Comparison of ENCODE assay signal across 22 cellular contexts in the genomic region with DNA sequence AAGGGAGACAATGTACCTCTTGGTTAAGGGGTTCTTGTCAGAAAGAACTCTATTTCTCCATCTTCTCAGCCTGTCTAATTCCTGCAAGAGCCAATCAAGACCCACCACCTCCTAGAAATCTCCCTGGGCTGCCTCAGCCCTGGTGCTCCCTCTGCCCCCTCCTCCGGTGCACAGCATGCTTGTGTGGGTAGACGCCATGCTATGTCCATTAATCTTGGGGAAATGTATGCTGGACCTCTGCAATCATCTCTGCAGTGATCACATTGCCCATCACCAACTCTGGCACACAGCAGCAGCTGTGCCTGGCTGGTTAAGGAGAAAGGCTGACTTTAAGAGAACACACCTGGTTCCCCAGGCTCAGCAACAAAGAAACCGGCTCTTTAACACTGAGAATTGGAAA. TPM values are rescaled to one million over a fixed set of nuclear protein-coding genes. Genes with fewer than 3 reads are reported as not detected.
DNase-seq lines count a peak whose midpoint lies in the region; ATAC-seq, FAIRE-seq and TF ChIP-seq lines count a peak whose summit lies in the region.
"Had no signal": no experiment of that assay in that cellular context is flagged by ENCODE, and none has a peak within 500 bp of the region (broad histone marks: within the 10 kb centered on the region; RNA-seq: fewer than 3 reads in every experiment).

No MANE protein-coding gene starts in this region.

- H2AFZ ChIP-seq in HepG2 (ENCODE audit: low read length), result no peak overlapping the region
- H2AFZ ChIP-seq: GM23338 had no signal

- H3K9me3 ChIP-seq in RWPE2 (ENCODE audit: severe bottlenecking), result no peaks in the 10 kb centered on the region
- H3K9me3 ChIP-seq in HepG2 (ENCODE audit: low read length), result no peaks in the 10 kb centered on the region
- no peaks in the 10 kb centered on the region for H3K9me3 ChIP-seq in spleen
- H3K9me3 ChIP-seq: SJSA1 had no signal

- H3K27me3 ChIP-seq in RWPE2 (ENCODE audit: insufficient read depth, poor library complexity, severe bottlenecking) (no peaks in the 10 kb centered on the region), HepG2 (ENCODE audit: control insufficient read depth in 1 of 2, insufficient read depth in 2 of 2, low read length in 2 of 2) (no peaks in the 10 kb centered on the region; a peak in 1 of 5 replicates), spleen (replicated peaks in 1 of 7) (peaks cover 0 to 15% (median 0%) of the 10 kb centered on the region in 7 donors), foreskin keratinocyte (no peaks in the 10 kb centered on the region)

- no peak overlapping the region for H3K9ac ChIP-seq in HepG2 (ENCODE audit: insufficient read depth, low read depth, low read length)

- no peak overlapping the region for H3K4me3 ChIP-seq in RWPE2 (ENCODE audit: severe bottlenecking)
- no peak overlapping the region for H3K4me3 ChIP-seq in HepG2 (replicated peaks in 1 of 3; ENCODE audit: insufficient read depth in 1 of 3, low read depth in 2 of 3, low read length in 3 of 3)
- no peak overlapping the region for H3K4me3 ChIP-seq in spleen
- H3K4me3 ChIP-seq: GM12878, GM23338, SJSA1 had no signal

- H4K20me1 ChIP-seq in HepG2 (ENCODE audit: insufficient read depth, low read length), result peaks cover 9% of the 10 kb centered on the region; the same call in 1 of the 2 replicates

- H3K4me1 ChIP-seq in RWPE2 (ENCODE audit: insufficient read depth, poor library complexity, severe bottlenecking) (no peaks in the 10 kb centered on the region), HepG2 (ENCODE audit: insufficient read depth, low read length) (peaks cover 79% of the 10 kb centered on the region), spleen (peaks cover 0 to 30% (median 14%) of the 10 kb centered on the region in 6 donors), foreskin keratinocyte (peaks cover 19% of the 10 kb centered on the region)

- CTCF ChIA-PET in HepG2 (lab: Yijun Ruan, JAX; ENCODE audit: low intra/inter-chr PET ratio, low total read pairs), result no interaction called here

- TF ChIP-seq RAD21 in HepG2 (CRISPR knock-in tag; IDR thresholded peaks at IDR 0.05), result no peak

- DNase-seq in NCI-H2227 (lab: John Stamatoyannopoulos, UW; ENCODE audit: unreplicated experiment) (peak; percentile 18), NCI-H2227 treated with DMSO at 0.1 percent for 48 hours (lab: John Stamatoyannopoulos, UW) (no peak), RWPE2 (ENCODE audit: low spot score) (no peak), HepG2 (ENCODE audit: low spot score) (no peak), spleen (peak; percentile 33), GM20000 (ENCODE audit: low spot score) (no peak), foreskin keratinocyte (no peak)
- no peak for DNase-seq in activated CD8-positive, alpha-beta memory T cell treated with anti-CD3 and anti-CD28 coated beads, Interleukin-2, amount 50 U/mL, for 4 hours
- DNase-seq: 8988T, DMS 273 treated with DMSO at 0.1 percent for 48 hours, GDM1, NCI-H1048, NCI-H1694, NCI-H2107, NCI-H345, NCI-H526 treated with DMSO at 0.1 percent for 48 hours, OCI-M1 had no signal

- peak overlapping the region; percentile 62 for H3K4me2 ChIP-seq in HepG2 (ENCODE audit: low read depth, low read length)
- H3K4me2 ChIP-seq: GM23338 had no signal

- WGBS in HepG2 (ENCODE audit: low lambda C conversion rate), result 76% methylated on average over 3 of the region's 3 CpGs
- 88 to 94% (median 93%) methylated on average over 3 of the region's 3 CpGs for WGBS in spleen, 5 donors

- ATAC-seq in RWPE2 (ENCODE audit: low read depth) (no peak; the same call in 2 of the 3 replicates), HepG2 (no peak), foreskin keratinocyte (no peak)
- ATAC-seq: GM12878, GM23338, HCT116 had no signal

- TF ChIP-seq POLR2A in HepG2 (IDR thresholded peaks at IDR 0.05; ENCODE audit: insufficient read depth in 1 of 2, low read depth in 2 of 2, low read length in 2 of 2) (no peak), spleen (IDR thresholded peaks at IDR 0.05) (no peak)

- no TSS peak for BruUV-seq in HepG2 (replicated peaks; lab: Mats Ljungman, UMichigan)

- intact Hi-C loops in HepG2 (cut with micrococcal nuclease; ENCODE audit: unreplicated experiment), result loop anchor here (5.0 kb wide), 1 partner anchor 34 kb away; no protein-coding TSS in a partner anchor
- intact Hi-C loops in spleen (cut with DNase I; ENCODE audit: low total_unique reads), result no loop called here

- POLR2A ChIA-PET in HepG2 (lab: Yijun Ruan, JAX), result interaction anchor here (1.9 to 3.7 kb wide), 3 partner anchors 15 to 37 kb away, joined by 6 to 16 read pairs (median 10); a partner anchor contains a TSS

- TF ChIP-seq CTCF in RWPE2 (IDR thresholded peaks at IDR 0.05; ENCODE audit: poor library complexity, severe bottlenecking), result no peak
- TF ChIP-seq CTCF in HepG2 (CRISPR knock-in tag; IDR thresholded peaks at IDR 0.05), result no peak
- TF ChIP-seq CTCF in spleen (IDR thresholded peaks at IDR 0.05 in 8 of 11, conservative IDR thresholded peaks at IDR 0.05 in 3 of 11), result no peak
- TF ChIP-seq CTCF in GM20000 (IDR thresholded peaks at IDR 0.05; ENCODE audit: extremely low read depth, missing control alignments), result no peak
- TF ChIP-seq CTCF in foreskin keratinocyte (conservative IDR thresholded peaks at IDR 0.05), result no peak

- peaks cover 20% of the 10 kb centered on the region for H3K36me3 ChIP-seq in RWPE2 (ENCODE audit: low read depth)
- H3K36me3 ChIP-seq in HepG2 (replicated peaks in 1 of 2; ENCODE audit: control insufficient read depth in 1 of 2, insufficient read depth in 2 of 2, low read length in 2 of 2), result peaks cover 3 to 16% of the 10 kb centered on the region in 2 experiments; a peak in 4 of 5 replicates
- H3K36me3 ChIP-seq in spleen, result no peaks in the 10 kb centered on the region
- H3K36me3 ChIP-seq: SJSA1 had no signal

- no peak for FAIRE-seq in HepG2 (lab: Jason Lieb, UNC)
- FAIRE-seq: GM12878 had no signal

- H3K27ac ChIP-seq in RWPE2 (ENCODE audit: poor library complexity, severe bottlenecking), result peak overlapping the region; percentile 6
- peak overlapping the region; percentile 37 for H3K27ac ChIP-seq in HepG2 (ENCODE audit: extremely low read length, insufficient read depth, low read length)
- no peak overlapping the region for H3K27ac ChIP-seq in spleen
- no peak overlapping the region for H3K27ac ChIP-seq in foreskin keratinocyte
- H3K27ac ChIP-seq: C4-2B, SJSA1 had no signal

- peaks cover 66% of the 10 kb centered on the region for H3K79me2 ChIP-seq in HepG2 (ENCODE audit: insufficient read depth, low read length)

- in situ Hi-C loops in HepG2 (cut with HindIII; ENCODE audit: extremely low pct_ligation_motif_present, low pct_unique_long_range_greater_than_20kb), result no loop called here

- TF ChIP-seq EP300 in HepG2 (IDR thresholded peaks at IDR 0.05; ENCODE audit: low read depth in 2 of 2, low read length in 2 of 2) (no peak), HepG2 (CRISPR knock-in tag; IDR thresholded peaks at IDR 0.05; ENCODE audit: borderline replicate concordance) (no peak)

TF ChIP-seq in HepG2, 621 proteins besides CTCF, POLR2A, EP300 and RAD21:
- TF ChIP-seq SMARCC2 (IDR thresholded peaks at IDR 0.05), result no peak
- no peak for TF ChIP-seq TAF1 (CRISPR knock-in tag; IDR thresholded peaks at IDR 0.05)
- no peak for TF ChIP-seq ATRX (CRISPR knock-in tag; IDR thresholded peaks at IDR 0.05; ENCODE audit: borderline replicate concordance)
- no peak for TF ChIP-seq ZNF570 (CRISPR knock-in tag; IDR thresholded peaks at IDR 0.05; ENCODE audit: borderline replicate concordance)
- no peak for TF ChIP-seq SP4 (CRISPR knock-in tag; IDR thresholded peaks at IDR 0.05)
- TF ChIP-seq CREB1 (IDR thresholded peaks at IDR 0.05), result no peak
- no peak for TF ChIP-seq CREB1 (CRISPR knock-in tag; IDR thresholded peaks at IDR 0.05)
- TF ChIP-seq TCF12 (IDR thresholded peaks at IDR 0.05), result no peak
- no peak for TF ChIP-seq TCF12 (CRISPR knock-in tag; IDR thresholded peaks at IDR 0.05)
- TF ChIP-seq NRL (CRISPR knock-in tag; IDR thresholded peaks at IDR 0.05; ENCODE audit: borderline replicate concordance), result no peak
- TF ChIP-seq NR3C1 (CRISPR knock-in tag; IDR thresholded peaks at IDR 0.05), result no peak
- no peak for TF ChIP-seq ZNF331 (CRISPR knock-in tag; IDR thresholded peaks at IDR 0.05)
- no peak for TF ChIP-seq CENPX (CRISPR knock-in tag; IDR thresholded peaks at IDR 0.05)
- TF ChIP-seq HNRNPLL (IDR thresholded peaks at IDR 0.05; ENCODE audit: low read depth, low read length, poor library complexity, severe bottlenecking), result no peak

RNA-seq across cellular contexts. Expression of a gene that starts 37.3 kb away (rescaled TPM):
- 11.3 and 11.9 TPM in 2 replicates for total RNA-seq in HepG2 (2016; rRNA removed; fragmentation: Illumina TruSeq; extraction: Trizol)
- total RNA-seq in HepG2 (2016; cell fraction: cytosol; rRNA removed; fragmentation: Illumina TruSeq; extraction: Trizol; ENCODE audit: low read depth), result 4.0 and 4.5 TPM in 2 replicates
- total RNA-seq in HepG2 (2016; cell fraction: insoluble cytoplasmic fraction; rRNA removed; fragmentation: Illumina TruSeq; extraction: Trizol), result 9.8 and 11.8 TPM in 2 replicates
- total RNA-seq in HepG2 (2016; cell fraction: membrane; rRNA removed; fragmentation: Illumina TruSeq; extraction: Trizol), result 5.9 and 6.1 TPM in 2 replicates
- total RNA-seq in HepG2 (2016; cell fraction: nucleus; rRNA removed; fragmentation: Illumina TruSeq; extraction: Trizol), result 16.3 and 19.2 TPM in 2 replicates
- polyA plus RNA-seq in HepG2 (2011; rRNA removed), result 11.1 and 12.3 TPM in 2 replicates
- 6.6 and 7.4 TPM in 2 replicates for polyA plus RNA-seq in HepG2 (2011; cell fraction: cytosol; rRNA removed)
- polyA plus RNA-seq in HepG2 (2011; cell fraction: nucleus; rRNA removed), result 57.1 and 64.0 TPM in 2 replicates
- 17.1 and 19.3 TPM in 2 replicates for polyA plus RNA-seq in HepG2 (2012)
- polyA plus RNA-seq in HepG2 (2016; cell fraction: cytosol; fragmentation: Illumina TruSeq; extraction: Trizol; ENCODE audit: low read depth), result 0.71 and 0.86 TPM in 2 replicates
- 12.9 and 16.7 TPM in 2 replicates for polyA plus RNA-seq in HepG2 (2016; cell fraction: insoluble cytoplasmic fraction; fragmentation: Illumina TruSeq; extraction: Trizol; ENCODE audit: low read depth)
- 3.4 and 3.5 TPM in 2 replicates for polyA plus RNA-seq in HepG2 (2016; cell fraction: membrane; fragmentation: Illumina TruSeq; extraction: Trizol; ENCODE audit: low read depth)
- polyA plus RNA-seq in HepG2 (2016; cell fraction: nucleus; fragmentation: Illumina TruSeq; extraction: Trizol; ENCODE audit: insufficient read depth, low read depth), result 64.6 and 72.1 TPM in 2 replicates
- 15.4 and 19.2 TPM in 2 replicates for polyA minus RNA-seq in HepG2 (2011; rRNA and poly(A)+ RNA removed; ENCODE audit: low replicate concordance)
- polyA minus RNA-seq in HepG2 (2011; cell fraction: cytosol; rRNA and poly(A)+ RNA removed), result 13.5 and 14.3 TPM in 2 replicates
- polyA minus RNA-seq in HepG2 (2011; cell fraction: nucleus; rRNA and poly(A)+ RNA removed), result 19.7 and 22.9 TPM in 2 replicates
- 10 to 100 TPM; 27.9 to 50.0 (median 38.8) TPM for total RNA-seq in spleen
- 1 to 10 TPM; 2.6 to 8.1 (median 4.4) TPM for polyA plus RNA-seq in spleen
- 81.7 and 109 TPM in 2 replicates for total RNA-seq in foreskin keratinocyte
- 23.9 and 27.5 TPM in 2 replicates for polyA plus RNA-seq in foreskin keratinocyte

Comparison
In these comparisons a context has a peak if more than half of its experiments do, and no peak if none do; other contexts are left out.
1. DNase-seq: peak in NCI-H2227 (single experiment) and spleen (single experiment); none in NCI-H2227 treated with DMSO at 0.1 percent for 48 hours (single experiment), RWPE2 (single experiment), HepG2 (single experiment), GM20000 (single experiment), foreskin keratinocyte (0 of 2) and activated CD8-positive, alpha-beta memory T cell treated with anti-CD3 and anti-CD28 coated beads, Interleukin-2, amount 50 U/mL, for 4 hours (single experiment).
2. H3K27ac ChIP-seq: peak in RWPE2 (single experiment) and HepG2 (single experiment); none in spleen (0 of 8) and foreskin keratinocyte (single experiment).